2 cellular contexts compared by ENCODE assay signal in genomic region chr6:25652007-25652515, GRCh38.
TF ChIP-seq lines count a peak whose summit lies in the region.

A gene with protein sequence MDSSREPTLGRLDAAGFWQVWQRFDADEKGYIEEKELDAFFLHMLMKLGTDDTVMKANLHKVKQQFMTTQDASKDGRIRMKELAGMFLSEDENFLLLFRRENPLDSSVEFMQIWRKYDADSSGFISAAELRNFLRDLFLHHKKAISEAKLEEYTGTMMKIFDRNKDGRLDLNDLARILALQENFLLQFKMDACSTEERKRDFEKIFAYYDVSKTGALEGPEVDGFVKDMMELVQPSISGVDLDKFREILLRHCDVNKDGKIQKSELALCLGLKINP (plus strand): TSS chr6:25652215. CDS start chr6:25652404, 189 bp downstream.

TF ChIP-seq in IMR-90, 13 proteins besides CTCF, POLR2A, EP300 and RAD21:
- TF ChIP-seq CHD1 (IDR thresholded peaks at IDR 0.05; ENCODE audit: low read depth, low read length): no peak
- TF ChIP-seq SMC3 (IDR thresholded peaks at IDR 0.05; ENCODE audit: low read depth, low read length): no peak
- no peak for TF ChIP-seq RCOR1 (IDR thresholded peaks at IDR 0.05; ENCODE audit: insufficient replicate concordance, low read length)
- TF ChIP-seq CEBPB (IDR thresholded peaks at IDR 0.05; ENCODE audit: low read depth, low read length): no peak
- no peak for TF ChIP-seq RFX5 (IDR thresholded peaks at IDR 0.05; ENCODE audit: low read depth, low read length)
- TF ChIP-seq ELK1 (IDR thresholded peaks at IDR 0.05; ENCODE audit: borderline replicate concordance, low read depth, low read length): no peak
- TF ChIP-seq NFE2L2 (IDR thresholded peaks at IDR 0.05; ENCODE audit: low read depth, low read length): no peak
- TF ChIP-seq MXI1 (IDR thresholded peaks at IDR 0.05; ENCODE audit: borderline replicate concordance, low read depth, low read length): no peak
- TF ChIP-seq MAFK (IDR thresholded peaks at IDR 0.05; ENCODE audit: low read depth, low read length): no peak
- no peak for TF ChIP-seq BHLHE40 (IDR thresholded peaks at IDR 0.05; ENCODE audit: low read depth, low read length)
- TF ChIP-seq FOS (IDR thresholded peaks at IDR 0.05; ENCODE audit: low read depth, low read length): no peak
- TF ChIP-seq USF2 (IDR thresholded peaks at IDR 0.05; ENCODE audit: low read depth, low read length): no peak
- no peak for TF ChIP-seq MAZ (IDR thresholded peaks at IDR 0.05; ENCODE audit: borderline replicate concordance, low read depth, low read length)

TF ChIP-seq in endothelial cell of umbilical vein, 7 proteins besides CTCF, POLR2A, EP300 and RAD21:
- TF ChIP-seq POLR2AphosphoS5 (IDR thresholded peaks at IDR 0.05; ENCODE audit: insufficient read depth, low read depth, low read length) (no peak), EZH2 (IDR thresholded peaks at IDR 0.05; ENCODE audit: borderline replicate concordance, low read depth, low read length, severe bottlenecking) (no peak), JUN (IDR thresholded peaks at IDR 0.05; ENCODE audit: borderline replicate concordance, insufficient read depth, insufficient read length, low read depth) (no peak), GATA2 (IDR thresholded peaks at IDR 0.05; ENCODE audit: insufficient read depth, insufficient read length, low read depth, low read length) (no peak), MAX (IDR thresholded peaks at IDR 0.05; ENCODE audit: insufficient read depth, insufficient read length) (no peak), FOS (IDR thresholded peaks at IDR 0.05; ENCODE audit: borderline replicate concordance, insufficient read depth, low read length) (no peak), MYC (IDR thresholded peaks at IDR 0.05; ENCODE audit: low read depth, low read length) (no peak)
